In genomic region chr14:103703433-103704385, GRCh38 we compare ENCODE assay signal across 15 cellular contexts. TPM values are rescaled to one million over a fixed set of nuclear protein-coding genes. Genes with fewer than 3 reads are reported as not detected.
DNase-seq lines count a peak whose midpoint lies in the region; ATAC-seq and TF ChIP-seq lines count a peak whose summit lies in the region.
"Had no signal": no experiment of that assay in that cellular context is flagged by ENCODE, and none has a peak within 500 bp of the region (broad histone marks: within the 10 kb centered on the region; RNA-seq: fewer than 3 reads in every experiment).

No MANE protein-coding gene starts in this region.

- H3K79me1 ChIP-seq in H9 (ENCODE audit: insufficient read depth, low read depth, low read length, poor library complexity, severe bottlenecking), result no peaks in the 10 kb centered on the region

- H3K4me1 ChIP-seq in BLaER1 treated with 17β-estradiol and CSF1 and Interleukin-3, amounts not matched to agents 10 nM and 100 nM, result peaks cover 33 to 71% (median 48%) of the 10 kb centered on the region in 10 experiments
- H3K4me1 ChIP-seq in H9 (ENCODE audit: insufficient read depth, low read length), result no peaks in the 10 kb centered on the region; the same call in 1 of the 2 replicates
- H3K4me1 ChIP-seq: SJSA1 had no signal

- intact Hi-C loops in dendritic cell treated with granulocyte-macrophage colony-stimulating factor and Interleukin-4, amounts not matched to agents 40 ng/mL and 50 ng/mL, for 4 days (cut with micrococcal nuclease), result no loop called here

- no peak overlapping the region for H4K5ac ChIP-seq in H9 (ENCODE audit: insufficient read length, low read depth, low read length)

- peak overlapping the region in 9 of 11 experiments; percentile 20 to 90 (median 79); a peak in 14 of 22 replicates for H3K27ac ChIP-seq in BLaER1 treated with 17β-estradiol and CSF1 and Interleukin-3, amounts not matched to agents 10 nM and 100 nM
- no peak overlapping the region for H3K27ac ChIP-seq in H9 (ENCODE audit: insufficient read length, low read depth, low read length)
- H3K27ac ChIP-seq: SJSA1 had no signal

- no peak overlapping the region for H3K4ac ChIP-seq in H9 (ENCODE audit: low read depth, low read length)

- H3K4me2 ChIP-seq in BLaER1 treated with 17β-estradiol and CSF1 and Interleukin-3, amounts not matched to agents 10 nM and 100 nM, result 0 out of 22 replicates have a peak overlapping the region, but pooled peaks of 1 of the 11 experiments have one; percentile 44
- H3K4me2 ChIP-seq in H9 (ENCODE audit: insufficient read depth, insufficient read length, low read length), result no peak overlapping the region

- H3K9ac ChIP-seq in BLaER1 treated with 17β-estradiol and CSF1 and Interleukin-3, amounts not matched to agents 10 nM and 100 nM, result peak overlapping the region in 4 of 11 experiments; percentile 33 to 74 (median 60); a peak in 6 of 22 replicates
- H3K9ac ChIP-seq in H9 (ENCODE audit: extremely low read depth, insufficient read length, low read length), result no peak overlapping the region

- H3T11ph ChIP-seq in H9 (ENCODE audit: low read length), result no peak overlapping the region

- no peak overlapping the region for H2BK12ac ChIP-seq in H9 (ENCODE audit: insufficient read length, low read depth, low read length)

- H3K4me1 Mint-ChIP-seq in H9 (peaks cover 0 to 6% of the 10 kb centered on the region in 2 experiments), naive B cell (peaks cover 16 to 53% (median 39%) of the 10 kb centered on the region in 3 donors)
- peaks cover 43% of the 10 kb centered on the region for H3K4me1 Mint-ChIP-seq in dendritic cell treated with granulocyte-macrophage colony-stimulating factor and Interleukin-4, amounts not matched to agents 40 ng/mL and 50 ng/mL, for 4 days (ENCODE audit: low read depth)

- H3K14ac ChIP-seq in H9 (ENCODE audit: insufficient read depth, low read length), result no peak overlapping the region

- WGBS in H9 (ENCODE audit: extremely low coverage, insufficient read length, low lambda C conversion rate), result no CpG with 5 or more reads among the region's 24 CpGs

- no peak for TF ChIP-seq CTCF in H9 (conservative IDR thresholded peaks at IDR 0.05)

- H3K18ac ChIP-seq in H9 (ENCODE audit: insufficient read length, low read depth, low read length), result no peak overlapping the region

- H2BK5ac ChIP-seq in H9 (ENCODE audit: insufficient read length, low read length), result no peak overlapping the region

- no peak overlapping the region for H2BK15ac ChIP-seq in H9 (ENCODE audit: low read depth, low read length)

- H4K91ac ChIP-seq in H9 (ENCODE audit: insufficient read length, low read depth, low read length), result no peak overlapping the region

- no peak overlapping the region for H4K8ac ChIP-seq in H9 (replicated peaks; ENCODE audit: insufficient read length, low read depth, low read length)

- H3K27me3 ChIP-seq in BLaER1 treated with 17β-estradiol and CSF1 and Interleukin-3, amounts not matched to agents 10 nM and 100 nM, result no peaks in the 10 kb centered on the region
- no peaks in the 10 kb centered on the region for H3K27me3 ChIP-seq in H9 (ENCODE audit: insufficient read depth, low read length)
- H3K27me3 ChIP-seq: SJSA1, transverse colon had no signal

- ATAC-seq in naive B cell (ENCODE audit: low read depth in 2 of 2), result no peak

- H3K4me3 ChIP-seq in BLaER1 treated with 17β-estradiol and CSF1 and Interleukin-3, amounts not matched to agents 10 nM and 100 nM, result no peak overlapping the region
- H3K4me3 ChIP-seq: SJSA1, transverse colon had no signal

- no peaks in the 10 kb centered on the region for H3K79me2 ChIP-seq in H9 (ENCODE audit: insufficient read depth, low read length)

- H3K36me3 ChIP-seq in BLaER1 treated with 17β-estradiol and CSF1 and Interleukin-3, amounts not matched to agents 10 nM and 100 nM, result peaks cover 89 to 96% (median 95%) of the 10 kb centered on the region in 11 experiments

- H3K4me3 Mint-ChIP-seq in H9 (peak overlapping the region in 1 of 2 experiments; percentile 22; a peak in 1 of 5 replicates), naive B cell (peak overlapping the region in 1 of 8 donors; percentile 10)
- no peak overlapping the region for H3K4me3 Mint-ChIP-seq in dendritic cell treated with granulocyte-macrophage colony-stimulating factor and Interleukin-4, amounts not matched to agents 40 ng/mL and 50 ng/mL, for 4 days

- H3K27ac Mint-ChIP-seq in H9, result peak overlapping the region; percentile 10 to 88 (median 62); a peak in 6 of 7 replicates
- H3K27ac Mint-ChIP-seq in dendritic cell treated with granulocyte-macrophage colony-stimulating factor and Interleukin-4, amounts not matched to agents 40 ng/mL and 50 ng/mL, for 4 days, result peak overlapping the region; percentile 42
- peak overlapping the region in 5 of 6 donors; percentile 47 to 91 (median 66) for H3K27ac Mint-ChIP-seq in naive B cell

- no peak overlapping the region for H2BK120ac ChIP-seq in H9 (ENCODE audit: low read depth, low read length, poor library complexity, severe bottlenecking)

- H3K27me3 Mint-ChIP-seq in H9 (ENCODE audit: low read depth) (peaks cover 1% of the 10 kb centered on the region; the same call in 1 of the 2 replicates), naive B cell (no peaks in the 10 kb centered on the region)
- no peaks in the 10 kb centered on the region for H3K27me3 Mint-ChIP-seq in dendritic cell treated with granulocyte-macrophage colony-stimulating factor and Interleukin-4, amounts not matched to agents 40 ng/mL and 50 ng/mL, for 4 days

- H3K56ac ChIP-seq in H9 (ENCODE audit: insufficient read length, low read depth, low read length), result no peak overlapping the region

- H3K9me3 Mint-ChIP-seq in H9 (no peaks in the 10 kb centered on the region; a peak in 2 of 5 replicates), naive B cell (no peaks in the 10 kb centered on the region)
- no peaks in the 10 kb centered on the region for H3K9me3 Mint-ChIP-seq in dendritic cell treated with granulocyte-macrophage colony-stimulating factor and Interleukin-4, amounts not matched to agents 40 ng/mL and 50 ng/mL, for 4 days

- no peaks in the 10 kb centered on the region for H3K9me3 ChIP-seq in BLaER1 treated with 17β-estradiol and CSF1 and Interleukin-3, amounts not matched to agents 10 nM and 100 nM (replicated peaks in 1 of 11)
- no peaks in the 10 kb centered on the region for H3K9me3 ChIP-seq in H9 (ENCODE audit: control insufficient read depth, low read depth, low read length)
- H3K9me3 ChIP-seq: SJSA1, transverse colon had no signal

- no peak overlapping the region for H2AK5ac ChIP-seq in H9 (ENCODE audit: insufficient read length, low read length)

- H3K23ac ChIP-seq in H9 (ENCODE audit: insufficient read length, low read depth, low read length), result no peak overlapping the region

- H3K23me2 ChIP-seq in H9 (ENCODE audit: insufficient read length, low read depth, low read length, poor library complexity, severe bottlenecking), result no peaks in the 10 kb centered on the region

- H2AFZ ChIP-seq in H9 (ENCODE audit: low read length), result no peak overlapping the region

- H2BK20ac ChIP-seq in H9 (ENCODE audit: low read depth, low read length, poor library complexity, severe bottlenecking), result no peak overlapping the region

- H3K36me3 Mint-ChIP-seq in H9 (ENCODE audit: insufficient read depth in 1 of 3, low read depth in 3 of 3), result peaks cover 24 to 53% (median 52%) of the 10 kb centered on the region in 3 experiments; a peak in 6 of 7 replicates
- H3K36me3 Mint-ChIP-seq in dendritic cell treated with granulocyte-macrophage colony-stimulating factor and Interleukin-4, amounts not matched to agents 40 ng/mL and 50 ng/mL, for 4 days (ENCODE audit: low read depth), result peaks cover 100% of the 10 kb centered on the region
- H3K36me3 Mint-ChIP-seq in naive B cell, result no peaks in the 10 kb centered on the region

- DNase-seq in H9 (peak; percentile 25), naive B cell (no peak), NCI-H345 (lab: John Stamatoyannopoulos, UW) (no peak), KG1 (lab: John Stamatoyannopoulos, UW) (no peak), NCI-H524 treated with DMSO at 0.1 percent for 48 hours (lab: John Stamatoyannopoulos, UW) (no peak)
- no peak for DNase-seq in stimulated activated CD4-positive, alpha-beta T cell treated with anti-CD3 and anti-CD28 coated beads, Interleukin-4, amount 100 ng/mL, for 1 hour
- DNase-seq: amniotic stem cell; NCI-H1048; NCI-H2171; NK-92 treated with Interleukin-12 subunit alpha and Interleukin-12 subunit beta, amount 100 ng/mL, for 24 hours; stimulated activated CD4-positive, alpha-beta T cell treated with anti-CD3 and anti-CD28 coated beads, Interleukin-15, amount 100 ng/mL, for 24 hours; transverse colon had no signal

- peaks cover 40 to 99% (median 72%) of the 10 kb centered on the region in 11 experiments; a peak in 21 of 22 replicates for H4K20me1 ChIP-seq in BLaER1 treated with 17β-estradiol and CSF1 and Interleukin-3, amounts not matched to agents 10 nM and 100 nM
- no peaks in the 10 kb centered on the region for H4K20me1 ChIP-seq in H9 (ENCODE audit: control insufficient read depth, insufficient read depth, insufficient read length)

RNA-seq across cellular contexts. Expression of gene XRCC3, which starts 11.5 kb away (rescaled TPM):
- total RNA-seq in H9 (2021), result 42.6 and 45.3 TPM in 2 replicates
- 1 to 10 TPM; 2.9 to 7.5 (median 5.7) TPM for polyA plus RNA-seq in naive B cell (ENCODE audit: low read depth in 6 of 6)

RNA-seq across cellular contexts. Expression of gene ZFYVE21, which starts 11.9 kb away (rescaled TPM):
- 49.7 and 50.5 TPM in 2 replicates for total RNA-seq in H9 (2021)
- polyA plus RNA-seq in naive B cell (ENCODE audit: low read depth in 6 of 6), result 10 to 100 TPM in 1 of 6 donors, 1 to 10 TPM in 5; 4.8 to 10.5 (median 6.7) TPM
